Comparison of ENCODE assay signal across 34 cellular contexts in genomic region chr20:40849456-40849855, GRCh38.
"Had no signal": no experiment of that assay in that cellular context is flagged by ENCODE, and none has a peak within 500 bp of the region (broad histone marks: within the 10 kb centered on the region; RNA-seq: fewer than 3 reads in every experiment).

No MANE protein-coding gene starts in this region.

- H3K27me3 ChIP-seq: ascending aorta, breast epithelium, cardiac muscle cell, colonic mucosa, gastrocnemius medialis had no signal

- H3K4me3 ChIP-seq: ascending aorta, breast epithelium, cardiac muscle cell, colonic mucosa, dorsolateral prefrontal cortex, esophagus muscularis mucosa, gastrocnemius medialis had no signal

- H3K36me3 Mint-ChIP-seq: activated naive CD4-positive, alpha-beta T cell treated with anti-CD3 and anti-CD28 coated beads, Interleukin-2, amount 10 ng/mL, durations not matched to agents 7 days and 5 days; activated naive CD4-positive, alpha-beta T cell treated with anti-CD3 and anti-CD28 coated beads, Interleukin-2, amount 50 U/mL, for 72 hours; activated naive CD8-positive, alpha-beta T cell treated with anti-CD3 and anti-CD28 coated beads, Interleukin-2, amount 10 ng/mL, durations not matched to agents 7 days and 5 days; brain; WTC11 had no signal

- DNase-seq: activated CD4-positive, alpha-beta memory T cell treated with anti-CD3 and anti-CD28 coated beads, Interleukin-2, amount 10 ng/mL, durations not matched to agents 7 days and 5 days; activated CD4-positive, alpha-beta T cell treated with anti-CD3 and anti-CD28 coated beads for 1 hour; activated CD4-positive, alpha-beta T cell treated with anti-CD3 and anti-CD28 coated beads for 4 hours; activated CD4-positive, alpha-beta T cell treated with anti-CD3 and anti-CD28 coated beads, Interleukin-2, amount 10 ng/mL, durations not matched to agents 7 days and 5 days; activated CD4-positive, alpha-beta T cell treated with anti-CD3 and anti-CD28 coated beads, Interleukin-2, amount 50 U/mL, for 4 hours; activated CD8-positive, alpha-beta memory T cell treated with anti-CD3 and anti-CD28 coated beads, Interleukin-2, amount 50 U/mL, for 48 hours; activated gamma-delta T cell; activated naive CD4-positive, alpha-beta T cell; activated naive CD4-positive, alpha-beta T cell treated with anti-CD3 and anti-CD28 coated beads, Interleukin-2, amount 10 ng/mL, durations not matched to agents 7 days and 5 days; activated naive CD8-positive, alpha-beta T cell treated with anti-CD3 and anti-CD28 coated beads, Interleukin-2, amount 10 ng/mL, durations not matched to agents 7 days and 5 days; activated T-cell treated with anti-CD3 and anti-CD28 coated beads for 4 hours; activated T-cell treated with anti-CD3 and anti-CD28 coated beads, Interleukin-2, amount 50 U/mL, for 24 hours; activated T-cell treated with anti-CD3 and anti-CD28 coated beads, Interleukin-2, amount 50 U/mL, for 72 hours; central memory CD4-positive, alpha-beta T cell; cerebellar nuclear complex; colonic mucosa; dorsolateral prefrontal cortex; effector memory CD4-positive, alpha-beta T cell; endodermal cell; erythroblast; foreskin keratinocyte; gastrocnemius medialis; glutamatergic neuron; T-helper 1 cell; T-helper 17 cell; T1000 had no signal

- H3K36me3 ChIP-seq: ascending aorta, breast epithelium, cardiac muscle cell, colonic mucosa, esophagus muscularis mucosa, gastrocnemius medialis had no signal

- H3K4me3 Mint-ChIP-seq: activated CD4-positive, alpha-beta memory T cell treated with anti-CD3 and anti-CD28 coated beads, Interleukin-2, amount 10 ng/mL, durations not matched to agents 7 days and 5 days; activated CD4-positive, alpha-beta T cell treated with anti-CD3 and anti-CD28 coated beads, Interleukin-2, amount 10 ng/mL, durations not matched to agents 7 days and 5 days; activated naive CD4-positive, alpha-beta T cell treated with anti-CD3 and anti-CD28 coated beads, Interleukin-2, amount 10 ng/mL, durations not matched to agents 7 days and 5 days; activated naive CD8-positive, alpha-beta T cell treated with anti-CD3 and anti-CD28 coated beads, Interleukin-2, amount 10 ng/mL, durations not matched to agents 7 days and 5 days; activated T-cell treated with anti-CD3 and anti-CD28 coated beads, Interleukin-2, amount 50 U/mL, for 24 hours; activated T-cell treated with anti-CD3 and anti-CD28 coated beads, Interleukin-2, amount 50 U/mL, for 72 hours; endodermal cell; T-helper 17 cell; T-helper 2 cell treated with Interferon-gamma antibody and Interleukin-4, amounts not matched to agents 5 μg/mL and 100 μg/mL, for 36 hours; WTC11 had no signal

- H3K9me3 Mint-ChIP-seq: activated CD4-positive, alpha-beta memory T cell treated with anti-CD3 and anti-CD28 coated beads, Interleukin-2, amount 10 ng/mL, durations not matched to agents 7 days and 5 days; activated CD4-positive, alpha-beta T cell treated with anti-CD3 and anti-CD28 coated beads, Interleukin-2, amount 10 ng/mL, durations not matched to agents 7 days and 5 days; activated naive CD4-positive, alpha-beta T cell treated with anti-CD3 and anti-CD28 coated beads, Interleukin-2, amount 10 ng/mL, durations not matched to agents 7 days and 5 days; activated naive CD4-positive, alpha-beta T cell treated with anti-CD3 and anti-CD28 coated beads, Interleukin-2, amount 50 U/mL, for 72 hours; activated naive CD8-positive, alpha-beta T cell treated with anti-CD3 and anti-CD28 coated beads, Interleukin-2, amount 10 ng/mL, durations not matched to agents 7 days and 5 days; activated T-cell treated with anti-CD3 and anti-CD28 coated beads, Interleukin-2, amount 50 U/mL, for 24 hours; activated T-cell treated with anti-CD3 and anti-CD28 coated beads, Interleukin-2, amount 50 U/mL, for 72 hours; endodermal cell; T-helper 2 cell treated with Interferon-gamma antibody and Interleukin-4, amounts not matched to agents 5 μg/mL and 100 μg/mL, for 36 hours had no signal

- H3K27ac Mint-ChIP-seq: activated CD4-positive, alpha-beta memory T cell treated with anti-CD3 and anti-CD28 coated beads, Interleukin-2, amount 10 ng/mL, durations not matched to agents 7 days and 5 days; activated CD4-positive, alpha-beta T cell treated with anti-CD3 and anti-CD28 coated beads, Interleukin-2, amount 10 ng/mL, durations not matched to agents 7 days and 5 days; activated naive CD4-positive, alpha-beta T cell treated with anti-CD3 and anti-CD28 coated beads, Interleukin-2, amount 10 ng/mL, durations not matched to agents 7 days and 5 days; activated naive CD4-positive, alpha-beta T cell treated with anti-CD3 and anti-CD28 coated beads, Interleukin-2, amount 50 U/mL, for 72 hours; activated naive CD8-positive, alpha-beta T cell treated with anti-CD3 and anti-CD28 coated beads, Interleukin-2, amount 10 ng/mL, durations not matched to agents 7 days and 5 days; activated T-cell treated with anti-CD3 and anti-CD28 coated beads, Interleukin-2, amount 50 U/mL, for 24 hours; activated T-cell treated with anti-CD3 and anti-CD28 coated beads, Interleukin-2, amount 50 U/mL, for 72 hours; endodermal cell; T-helper 17 cell; T-helper 2 cell treated with Interferon-gamma antibody and Interleukin-4, amounts not matched to agents 5 μg/mL and 100 μg/mL, for 36 hours; WTC11 had no signal

- H3K4me1 Mint-ChIP-seq: activated CD4-positive, alpha-beta memory T cell treated with anti-CD3 and anti-CD28 coated beads, Interleukin-2, amount 10 ng/mL, durations not matched to agents 7 days and 5 days; activated CD4-positive, alpha-beta T cell treated with anti-CD3 and anti-CD28 coated beads, Interleukin-2, amount 10 ng/mL, durations not matched to agents 7 days and 5 days; activated naive CD4-positive, alpha-beta T cell treated with anti-CD3 and anti-CD28 coated beads, Interleukin-2, amount 10 ng/mL, durations not matched to agents 7 days and 5 days; endodermal cell; T-helper 17 cell had no signal

- H3K9me3 ChIP-seq: breast epithelium, colonic mucosa, gastrocnemius medialis had no signal

- ATAC-seq: activated naive CD4-positive, alpha-beta T cell treated with anti-CD3 and anti-CD28 coated beads, Interleukin-2, amount 50 U/mL, for 72 hours; activated T-cell treated with anti-CD3 and anti-CD28 coated beads, Interleukin-2, amount 50 U/mL, for 72 hours; gastrocnemius medialis; T-helper 17 cell; WTC11 had no signal

- H3K4me1 ChIP-seq: ascending aorta, breast epithelium, colonic mucosa, esophagus muscularis mucosa, foreskin keratinocyte, gastrocnemius medialis had no signal
